Comparison of ENCODE assay signal across 10 cellular contexts in the genomic region with DNA sequence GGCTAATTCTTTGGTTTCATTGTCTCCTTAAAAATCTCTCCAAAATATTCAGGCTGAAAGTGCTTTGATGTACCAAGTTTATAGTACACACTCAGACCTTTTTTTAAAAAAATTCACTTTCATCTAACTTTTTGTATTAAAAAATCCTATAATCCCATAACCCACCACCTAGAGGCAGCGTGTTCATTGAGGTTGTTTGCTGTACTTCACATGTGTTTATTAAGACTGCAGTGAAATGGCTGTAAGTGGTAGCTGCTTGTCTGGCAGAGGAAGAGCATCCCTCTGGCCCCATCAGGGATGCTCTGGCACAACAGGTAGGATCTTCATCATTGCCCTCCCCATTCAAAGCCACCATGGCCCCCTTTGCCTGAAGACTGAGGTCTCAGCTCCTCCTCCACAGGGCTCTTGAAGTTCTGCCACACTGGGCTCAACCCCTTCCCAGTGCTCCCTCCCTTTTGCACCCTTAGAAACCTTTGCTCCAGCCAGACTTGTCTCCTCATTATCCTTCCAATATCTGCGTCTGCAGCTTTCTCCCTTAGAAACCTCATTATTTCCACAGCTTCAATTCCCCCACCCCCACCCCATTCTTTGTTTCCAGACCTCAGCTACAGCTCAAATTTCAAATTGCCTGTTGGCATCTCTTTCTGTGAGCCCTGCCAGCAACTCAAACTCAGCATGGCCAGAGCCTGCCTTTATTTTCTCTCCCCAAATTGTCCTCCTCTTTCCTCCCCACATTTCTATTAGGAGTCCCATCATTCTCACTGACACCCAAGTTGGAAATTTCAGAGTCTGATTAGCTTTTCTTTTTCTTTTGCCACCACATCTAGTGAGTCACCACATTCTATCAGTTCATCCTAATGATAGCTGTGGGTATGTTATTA.
A peak's percentile ranks its signal among the peaks of the same experiment; 100 is the strongest.
DNase-seq lines count a peak whose midpoint lies in the region; ATAC-seq, FAIRE-seq and TF ChIP-seq lines count a peak whose summit lies in the region.
"Had no signal": no experiment of that assay in that cellular context is flagged by ENCODE, and none has a peak within 500 bp of the region (broad histone marks: within the 10 kb centered on the region; RNA-seq: fewer than 3 reads in every experiment).

No MANE protein-coding gene starts in this region.

- no peaks in the 10 kb centered on the region for H3K9me3 ChIP-seq in Caco-2
- no peaks in the 10 kb centered on the region for H3K9me3 ChIP-seq in H1 (ENCODE audit: insufficient read depth in 2 of 2, low read depth in 1 of 2, low read length in 1 of 2)
- H3K9me3 ChIP-seq in neural progenitor cell (ENCODE audit: low read depth) = no peaks in the 10 kb centered on the region
- no peaks in the 10 kb centered on the region for H3K9me3 ChIP-seq in mucosa of descending colon
- no peaks in the 10 kb centered on the region for H3K9me3 ChIP-seq in MM.1S (replicated peaks; ENCODE audit: insufficient read depth, low read length)

- H4K91ac ChIP-seq in H1 (replicated peaks; ENCODE audit: insufficient read length, low read length) = no peak overlapping the region

- no peaks in the 10 kb centered on the region for H3K23me2 ChIP-seq in H1 (ENCODE audit: low read depth, low read length)

- H3K4me1 Mint-ChIP-seq in Caco-2 (ENCODE audit: low read depth, unreplicated experiment) = no peaks in the 10 kb centered on the region
- peaks cover 22% of the 10 kb centered on the region for H3K4me1 Mint-ChIP-seq in neural progenitor cell
- no peaks in the 10 kb centered on the region for H3K4me1 Mint-ChIP-seq in stimulated activated naive CD8-positive, alpha-beta T cell treated with anti-CD3 and anti-CD28 coated beads, Interleukin-15, amount 100 ng/mL, for 72 hours

- H3K27me3 Mint-ChIP-seq in Caco-2 (ENCODE audit: insufficient read depth, unreplicated experiment) (no peaks in the 10 kb centered on the region), neural progenitor cell (ENCODE audit: insufficient read depth, low read depth) (no peaks in the 10 kb centered on the region)
- H3K27me3 Mint-ChIP-seq in stimulated activated naive CD8-positive, alpha-beta T cell treated with anti-CD3 and anti-CD28 coated beads, Interleukin-15, amount 100 ng/mL, for 72 hours = peaks cover 22% of the 10 kb centered on the region

- peak overlapping the region; percentile 69; the same call in 1 of the 2 replicates for H2BK12ac ChIP-seq in H1 (ENCODE audit: low read depth, low read length)

- H2AK5ac ChIP-seq in H1 (ENCODE audit: low read depth, low read length) = no peak overlapping the region

- H3K9ac ChIP-seq in H1 (replicated peaks in 1 of 4; ENCODE audit: extremely low read depth in 1 of 4, low read depth in 3 of 4, low read length in 3 of 4) = no peak overlapping the region
- no peak overlapping the region for H3K9ac ChIP-seq in neural progenitor cell
- H3K9ac ChIP-seq in MM.1S (ENCODE audit: low read length) = no peak overlapping the region

- BruUV-seq in Caco-2 (replicated peaks; lab: Mats Ljungman, UMichigan) = no TSS peak

- H2BK20ac ChIP-seq in H1 (ENCODE audit: low read length) = peak overlapping the region; percentile 76

- H3K36me3 Mint-ChIP-seq in Caco-2 (ENCODE audit: insufficient read depth, unreplicated experiment) (no peaks in the 10 kb centered on the region), neural progenitor cell (no peaks in the 10 kb centered on the region)

- ATAC-seq in mucosa of descending colon = no peak
- no peak for ATAC-seq in stimulated activated naive CD8-positive, alpha-beta T cell treated with anti-CD3 and anti-CD28 coated beads, Interleukin-15, amount 100 ng/mL, for 72 hours
- ATAC-seq: K562 had no signal

- intact Hi-C loops in Caco-2 (cut with micrococcal nuclease; ENCODE audit: unreplicated experiment) = no loop called here
- intact Hi-C loops in mucosa of descending colon (cut with DNase I, micrococcal nuclease) = no loop called here

- H4K5ac ChIP-seq in H1 (ENCODE audit: insufficient read length, low read depth, low read length) = no peak overlapping the region

- H3K4ac ChIP-seq in H1 (replicated peaks; ENCODE audit: insufficient read length, low read depth, low read length) = no peak overlapping the region

- H3K4me3 ChIP-seq in Caco-2 (ENCODE audit: low read depth, low read length) (no peak overlapping the region), H1 (ENCODE audit: extremely low read depth in 1 of 4, insufficient read depth in 2 of 4, low read depth in 3 of 4, low read length in 4 of 4) (no peak overlapping the region), neural progenitor cell (no peak overlapping the region), mucosa of descending colon (no peak overlapping the region), MM.1S (ENCODE audit: low read length) (no peak overlapping the region)
- H3K4me3 ChIP-seq: K562 had no signal

- H3K4me1 ChIP-seq in Caco-2 (no peaks in the 10 kb centered on the region), H1 (replicated peaks in 1 of 4; ENCODE audit: control insufficient read depth in 3 of 4, insufficient read depth in 4 of 4, low read length in 3 of 4) (peaks cover 0 to 3% (median 2%) of the 10 kb centered on the region in 4 experiments; a peak in 3 of 7 replicates), neural progenitor cell (peaks cover 21% of the 10 kb centered on the region), mucosa of descending colon (ENCODE audit: low read depth) (no peaks in the 10 kb centered on the region), MM.1S (ENCODE audit: low read length) (no peaks in the 10 kb centered on the region)

- no peak overlapping the region for H3K23ac ChIP-seq in H1 (ENCODE audit: insufficient read length)

- H3K4me2 ChIP-seq in H1 (ENCODE audit: insufficient read depth in 1 of 2, low read depth in 2 of 2, low read length in 2 of 2) (peak overlapping the region; percentile 33 to 49; a peak in 2 of 4 replicates), neural progenitor cell (peak overlapping the region; percentile 67), MM.1S (ENCODE audit: low read depth, low read length) (no peak overlapping the region)

- peak overlapping the region; percentile 13 for H3K27ac Mint-ChIP-seq in Caco-2 (ENCODE audit: unreplicated experiment)
- H3K27ac Mint-ChIP-seq in neural progenitor cell = peak overlapping the region; percentile 74
- no peak overlapping the region for H3K27ac Mint-ChIP-seq in stimulated activated naive CD8-positive, alpha-beta T cell treated with anti-CD3 and anti-CD28 coated beads, Interleukin-15, amount 100 ng/mL, for 72 hours

- CTCF ChIA-PET in Caco-2 (lab: Charles Lee) (no interaction called here), H1 (lab: Charles Lee; ENCODE audit: partially characterized antibody) (interaction anchor here (0.6 to 1.0 kb wide), 2 partner anchors 10 to 165 kb away, joined by 4 read pairs; no protein-coding TSS in a partner anchor)

- H3K79me1 ChIP-seq in H1 (ENCODE audit: low read depth, low read length) = no peaks in the 10 kb centered on the region

- H3K27me3 ChIP-seq in Caco-2 (replicated peaks; ENCODE audit: control insufficient read depth, insufficient read depth, low read length) (no peaks in the 10 kb centered on the region), H1 (replicated peaks in 1 of 4; ENCODE audit: control insufficient read depth in 3 of 4, extremely low read depth in 1 of 4, insufficient read depth in 3 of 4, low read length in 3 of 4) (no peaks in the 10 kb centered on the region), neural progenitor cell (no peaks in the 10 kb centered on the region), MM.1S (replicated peaks; ENCODE audit: insufficient read depth, low read length) (no peaks in the 10 kb centered on the region)

- H2AFZ ChIP-seq in H1 (ENCODE audit: low read length) = peak overlapping the region; percentile 85
- no peak overlapping the region for H2AFZ ChIP-seq in neural progenitor cell (replicated peaks)
- no peak overlapping the region for H2AFZ ChIP-seq in MM.1S (ENCODE audit: low read length)

- no peak overlapping the region for H3K14ac ChIP-seq in H1 (ENCODE audit: insufficient read length)

- H3K27ac ChIP-seq in H1 (ENCODE audit: low read depth, low read length) = no peak overlapping the region
- H3K27ac ChIP-seq in neural progenitor cell = no peak overlapping the region
- H3K27ac ChIP-seq in MM.1S (ENCODE audit: low read length) = no peak overlapping the region

- peak overlapping the region; percentile 16; the same call in 1 of the 2 replicates for H2BK15ac ChIP-seq in H1 (ENCODE audit: low read length)

- no peaks in the 10 kb centered on the region for H3K9me2 ChIP-seq in MM.1S (replicated peaks; ENCODE audit: insufficient read depth, low read length)

- no peak for TF ChIP-seq EP300 in H1 (IDR thresholded peaks at IDR 0.05; ENCODE audit: borderline replicate concordance in 1 of 2, low read depth in 2 of 2, low read length in 2 of 2)

- H3F3A ChIP-seq in neural progenitor cell (ENCODE audit: low read depth) = peaks cover 7% of the 10 kb centered on the region
- H3F3A ChIP-seq in MM.1S (ENCODE audit: insufficient read depth, low read length) = no peaks in the 10 kb centered on the region

- H4K8ac ChIP-seq in H1 (ENCODE audit: extremely low read depth, insufficient read depth, low read length) = no peak overlapping the region

- H3K4me3 Mint-ChIP-seq in Caco-2 (ENCODE audit: unreplicated experiment) (no peak overlapping the region), neural progenitor cell (no peak overlapping the region)
- no peak overlapping the region for H3K4me3 Mint-ChIP-seq in stimulated activated naive CD8-positive, alpha-beta T cell treated with anti-CD3 and anti-CD28 coated beads, Interleukin-15, amount 100 ng/mL, for 72 hours

- DNase-seq in Caco-2 = no peak
- DNase-seq in NCI-H2107 treated with DMSO at 0.1 percent for 48 hours (lab: John Stamatoyannopoulos, UW; ENCODE audit: unreplicated experiment) = peak; percentile 94
- DNase-seq in H1 (ENCODE audit: low read depth in 1 of 2, low spot score in 2 of 2) = no peak
- peak; percentile 53 for DNase-seq in neural progenitor cell (ENCODE audit: low spot score)
- no peak for DNase-seq in LoVo (ENCODE audit: low spot score)
- no peak for DNase-seq in mucosa of descending colon
- DNase-seq in stimulated activated naive CD8-positive, alpha-beta T cell treated with anti-CD3 and anti-CD28 coated beads, Interleukin-15, amount 100 ng/mL, for 72 hours = no peak
- DNase-seq in MM.1S = no peak

- no peak for FAIRE-seq in H1 (lab: Jason Lieb, UNC)
- FAIRE-seq: K562, TTC549 had no signal

- H2BK120ac ChIP-seq in H1 (replicated peaks; ENCODE audit: low read depth, low read length) = no peak overlapping the region

- peak in 1 of 2 experiments; percentile 25; a peak in 1 of 4 replicates for TF ChIP-seq RAD21 in H1 (IDR thresholded peaks at IDR 0.05 in 1 of 2, conservative IDR thresholded peaks at IDR 0.05 in 1 of 2; ENCODE audit: low read depth in 2 of 2, low read length in 2 of 2)

- H4K20me1 ChIP-seq in H1 (replicated peaks in 1 of 2; ENCODE audit: control insufficient read depth in 1 of 2, insufficient read depth in 2 of 2, low read length in 2 of 2) = no peaks in the 10 kb centered on the region
- no peaks in the 10 kb centered on the region for H4K20me1 ChIP-seq in neural progenitor cell (ENCODE audit: low read depth)
- H4K20me1 ChIP-seq in MM.1S (ENCODE audit: insufficient read depth, low read length) = no peaks in the 10 kb centered on the region

- H3K56ac ChIP-seq in H1 (replicated peaks; ENCODE audit: insufficient read length, low read depth, low read length) = no peak overlapping the region

- H3K36me3 ChIP-seq in Caco-2 (ENCODE audit: control insufficient read depth, insufficient read depth, low read length) = no peaks in the 10 kb centered on the region
- H3K36me3 ChIP-seq in H1 (ENCODE audit: control insufficient read depth in 2 of 4, insufficient read depth in 4 of 4, low read length in 3 of 4) = no peaks in the 10 kb centered on the region
- no peaks in the 10 kb centered on the region for H3K36me3 ChIP-seq in neural progenitor cell
- no peaks in the 10 kb centered on the region for H3K36me3 ChIP-seq in mucosa of descending colon (ENCODE audit: low read depth)
- no peaks in the 10 kb centered on the region for H3K36me3 ChIP-seq in MM.1S (replicated peaks; ENCODE audit: insufficient read depth, low read length)

- no peak for TF ChIP-seq POLR2A in H1 (IDR thresholded peaks at IDR 0.05; ENCODE audit: control extremely low read depth in 1 of 2, low read depth in 2 of 2, low read length in 2 of 2)

- POLR2A ChIA-PET in Caco-2 (lab: Charles Lee) (no interaction called here), H1 (lab: Charles Lee; ENCODE audit: partially characterized antibody) (no interaction called here)

- peak overlapping the region; percentile 81 for H3K18ac ChIP-seq in H1 (ENCODE audit: extremely low read depth, low read length)

- peak overlapping the region; percentile 28; the same call in 1 of the 2 replicates for H2BK5ac ChIP-seq in H1 (ENCODE audit: low read depth, low read length)

- 70% methylated on average over 2 of the region's 2 CpGs; no CpG with 5 or more reads in 1 of the 2 experiments for WGBS in H1 (ENCODE audit: extremely low coverage in 1 of 2, insufficient coverage in 1 of 2, insufficient read length in 1 of 2, insufficient replicate concordance in 2 of 2, low coverage in 1 of 2, low lambda C conversion rate in 2 of 2, missing lambda C conversion rate in 1 of 2), 2 experiments

- H3K9me3 Mint-ChIP-seq in Caco-2 (ENCODE audit: unreplicated experiment) (no peaks in the 10 kb centered on the region), neural progenitor cell (no peaks in the 10 kb centered on the region)
- no peaks in the 10 kb centered on the region for H3K9me3 Mint-ChIP-seq in stimulated activated naive CD8-positive, alpha-beta T cell treated with anti-CD3 and anti-CD28 coated beads, Interleukin-15, amount 100 ng/mL, for 72 hours

- no peak for TF ChIP-seq CTCF in Caco-2 (IDR thresholded peaks at IDR 0.05; ENCODE audit: insufficient read depth in 1 of 2, low read depth in 1 of 2, low read length in 1 of 2, severe bottlenecking in 1 of 2, unreplicated experiment in 1 of 2)
- no peak for TF ChIP-seq CTCF in H1 (IDR thresholded peaks at IDR 0.05; ENCODE audit: control extremely low read depth in 1 of 3, insufficient read depth in 1 of 3, low read depth in 1 of 3, low read length in 3 of 3)
- no peak for TF ChIP-seq CTCF in neural progenitor cell (IDR thresholded peaks at IDR 0.05)
- TF ChIP-seq CTCF in mucosa of descending colon (IDR thresholded peaks at IDR 0.05) = no peak
- no peak for TF ChIP-seq CTCF in MM.1S (IDR thresholded peaks at IDR 0.05; ENCODE audit: low read length)

- H3K79me2 ChIP-seq in H1 (ENCODE audit: control insufficient read depth in 1 of 2, insufficient read depth in 2 of 2, low read length in 2 of 2) (no peaks in the 10 kb centered on the region), neural progenitor cell (ENCODE audit: low read depth) (no peaks in the 10 kb centered on the region), MM.1S (ENCODE audit: low read length) (no peaks in the 10 kb centered on the region)

Comparison
In these comparisons a context has a peak if more than half of its experiments do, and no peak if none do; other contexts are left out.
1. DNase-seq: peak in NCI-H2107 treated with DMSO at 0.1 percent for 48 hours (single experiment) and neural progenitor cell (single experiment); none in Caco-2 (0 of 2), H1 (0 of 2), LoVo (single experiment), mucosa of descending colon (0 of 3), stimulated activated naive CD8-positive, alpha-beta T cell treated with anti-CD3 and anti-CD28 coated beads, Interleukin-15, amount 100 ng/mL, for 72 hours (0 of 2) and MM.1S (single experiment).
2. H3K27ac Mint-ChIP-seq: peak in Caco-2 (single experiment) and neural progenitor cell (single experiment); none in stimulated activated naive CD8-positive, alpha-beta T cell treated with anti-CD3 and anti-CD28 coated beads, Interleukin-15, amount 100 ng/mL, for 72 hours (0 of 2).